Comparison of ENCODE assay signal across 26 cellular contexts in genomic region chr2:13289310-13289709, GRCh38.
"Had no signal": no experiment of that assay in that cellular context is flagged by ENCODE, and none has a peak within 500 bp of the region (broad histone marks: within the 10 kb centered on the region; RNA-seq: fewer than 3 reads in every experiment).

No MANE protein-coding gene starts in this region.

- H3K9me3 ChIP-seq: MG63 had no signal

- H3K36me3 ChIP-seq: MG63 had no signal

- ATAC-seq: activated naive CD4-positive, alpha-beta T cell treated with anti-CD3 and anti-CD28 coated beads, Interleukin-2, amount 50 U/mL, for 72 hours; activated naive CD8-positive, alpha-beta T cell treated with anti-CD3 and anti-CD28 coated beads, Interleukin-2, amount 50 U/mL, for 24 hours; activated T-cell treated with anti-CD3 and anti-CD28 coated beads, Interleukin-2, amount 50 U/mL, for 4 hours; Panc1; Right ventricle myocardium inferior; T-cell had no signal

- DNase-seq: activated CD4-positive, alpha-beta memory T cell treated with anti-CD3 and anti-CD28 coated beads for 36 hours; activated CD4-positive, alpha-beta T cell treated with anti-CD3 and anti-CD28 coated beads, Interleukin-2, amount 10 ng/mL, durations not matched to agents 7 days and 5 days; activated CD4-positive, CD25-positive, alpha-beta regulatory T cell; activated CD8-positive, alpha-beta memory T cell treated with anti-CD3 and anti-CD28 coated beads for 24 hours; activated effector memory CD4-positive, alpha-beta T cell treated with anti-CD3 and anti-CD28 coated beads, Interleukin-2, amount 50 U/mL, for 16 hours; activated naive CD4-positive, alpha-beta T cell treated with Interleukin-2 at 50 U/mL for 16 hours; activated naive CD8-positive, alpha-beta T cell treated with anti-CD3 and anti-CD28 coated beads, Interleukin-2, amount 50 U/mL, for 24 hours; activated T-cell treated with anti-CD3 and anti-CD28 coated beads, Interleukin-2, amount 50 U/mL, for 4 hours; amniotic stem cell; cortex of kidney; MG63; MV-4-11; NCI-H1092 treated with DMSO at 0.1 percent for 48 hours; NCI-H1436; NCI-H1694 treated with DMSO at 0.1 percent for 48 hours; NCI-H2081; NCI-H748 treated with DMSO at 0.1 percent for 48 hours; RPMI8226; T-cell; T-helper 2 cell; T1000 had no signal

- H3K4me3 ChIP-seq: MG63, SK-N-MC had no signal

- H3K27ac ChIP-seq: SK-N-MC, VCaP had no signal
